1 cellular context compared by ENCODE assay signal in the genomic region with DNA sequence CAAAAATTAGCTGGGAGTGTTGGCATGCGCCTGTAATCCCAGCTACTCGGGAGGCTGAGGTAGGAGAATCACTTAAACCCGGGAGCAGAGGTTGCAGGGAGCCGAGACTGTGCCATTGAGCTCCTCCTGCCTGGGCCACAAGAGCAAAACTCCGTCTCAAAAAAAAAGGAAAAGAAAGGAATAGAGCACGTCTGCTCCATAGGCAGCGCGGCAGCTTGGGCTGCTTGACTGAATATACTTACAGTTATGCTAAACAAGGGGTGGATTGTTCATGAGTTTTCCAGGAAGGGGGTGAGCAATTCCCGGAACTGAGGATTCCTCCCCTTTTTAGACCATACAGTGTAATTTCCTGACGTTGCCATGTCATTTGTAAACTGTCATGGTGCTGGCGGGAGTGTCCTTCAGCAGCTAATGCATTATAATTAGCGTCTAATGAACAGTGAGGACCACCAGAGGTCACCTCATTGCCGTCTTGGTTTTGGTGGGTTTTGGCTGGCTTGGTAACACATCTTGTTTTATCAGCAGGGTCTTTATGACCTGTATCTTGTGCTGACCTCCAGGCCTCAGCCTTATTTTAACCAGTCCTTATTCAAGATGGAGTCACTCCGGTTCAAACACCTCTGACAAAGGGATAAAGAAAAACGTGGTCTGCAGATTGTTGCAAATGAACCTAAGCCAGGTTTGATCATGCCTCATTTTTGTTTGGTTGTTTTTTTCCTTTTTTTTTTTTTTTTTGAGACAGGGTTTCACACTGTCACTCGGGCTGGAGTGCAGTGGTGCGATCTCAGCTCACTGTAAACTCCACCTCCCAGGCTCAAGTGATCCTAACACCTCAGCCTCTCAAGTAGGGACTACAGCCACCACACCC.
TF ChIP-seq lines count a peak whose summit lies in the region.

No MANE protein-coding gene starts in this region.

TF ChIP-seq in GM12878, 131 proteins besides CTCF, POLR2A, EP300 and RAD21:
- TF ChIP-seq, protein P1, sequence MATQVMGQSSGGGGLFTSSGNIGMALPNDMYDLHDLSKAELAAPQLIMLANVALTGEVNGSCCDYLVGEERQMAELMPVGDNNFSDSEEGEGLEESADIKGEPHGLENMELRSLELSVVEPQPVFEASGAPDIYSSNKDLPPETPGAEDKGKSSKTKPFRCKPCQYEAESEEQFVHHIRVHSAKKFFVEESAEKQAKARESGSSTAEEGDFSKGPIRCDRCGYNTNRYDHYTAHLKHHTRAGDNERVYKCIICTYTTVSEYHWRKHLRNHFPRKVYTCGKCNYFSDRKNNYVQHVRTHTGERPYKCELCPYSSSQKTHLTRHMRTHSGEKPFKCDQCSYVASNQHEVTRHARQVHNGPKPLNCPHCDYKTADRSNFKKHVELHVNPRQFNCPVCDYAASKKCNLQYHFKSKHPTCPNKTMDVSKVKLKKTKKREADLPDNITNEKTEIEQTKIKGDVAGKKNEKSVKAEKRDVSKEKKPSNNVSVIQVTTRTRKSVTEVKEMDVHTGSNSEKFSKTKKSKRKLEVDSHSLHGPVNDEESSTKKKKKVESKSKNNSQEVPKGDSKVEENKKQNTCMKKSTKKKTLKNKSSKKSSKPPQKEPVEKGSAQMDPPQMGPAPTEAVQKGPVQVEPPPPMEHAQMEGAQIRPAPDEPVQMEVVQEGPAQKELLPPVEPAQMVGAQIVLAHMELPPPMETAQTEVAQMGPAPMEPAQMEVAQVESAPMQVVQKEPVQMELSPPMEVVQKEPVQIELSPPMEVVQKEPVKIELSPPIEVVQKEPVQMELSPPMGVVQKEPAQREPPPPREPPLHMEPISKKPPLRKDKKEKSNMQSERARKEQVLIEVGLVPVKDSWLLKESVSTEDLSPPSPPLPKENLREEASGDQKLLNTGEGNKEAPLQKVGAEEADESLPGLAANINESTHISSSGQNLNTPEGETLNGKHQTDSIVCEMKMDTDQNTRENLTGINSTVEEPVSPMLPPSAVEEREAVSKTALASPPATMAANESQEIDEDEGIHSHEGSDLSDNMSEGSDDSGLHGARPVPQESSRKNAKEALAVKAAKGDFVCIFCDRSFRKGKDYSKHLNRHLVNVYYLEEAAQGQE (IDR thresholded peaks at IDR 0.05; ENCODE audit: low read depth, low read length) = no peak
- TF ChIP-seq HCFC1 (IDR thresholded peaks at IDR 0.05; ENCODE audit: low read length) = no peak
- TF ChIP-seq ATF2 (IDR thresholded peaks at IDR 0.05; ENCODE audit: low read length) = no peak
- no peak for TF ChIP-seq ESRRA (IDR thresholded peaks at IDR 0.05; ENCODE audit: low read length)
- no peak for TF ChIP-seq EZH2 (IDR thresholded peaks at IDR 0.05; ENCODE audit: borderline replicate concordance, control insufficient read depth, low read depth, low read length)
- no peak for TF ChIP-seq MLLT1 (IDR thresholded peaks at IDR 0.05)
- TF ChIP-seq YBX1 (IDR thresholded peaks at IDR 0.05) = no peak
- TF ChIP-seq NBN (IDR thresholded peaks at IDR 0.05) = no peak
- TF ChIP-seq, protein P2, sequence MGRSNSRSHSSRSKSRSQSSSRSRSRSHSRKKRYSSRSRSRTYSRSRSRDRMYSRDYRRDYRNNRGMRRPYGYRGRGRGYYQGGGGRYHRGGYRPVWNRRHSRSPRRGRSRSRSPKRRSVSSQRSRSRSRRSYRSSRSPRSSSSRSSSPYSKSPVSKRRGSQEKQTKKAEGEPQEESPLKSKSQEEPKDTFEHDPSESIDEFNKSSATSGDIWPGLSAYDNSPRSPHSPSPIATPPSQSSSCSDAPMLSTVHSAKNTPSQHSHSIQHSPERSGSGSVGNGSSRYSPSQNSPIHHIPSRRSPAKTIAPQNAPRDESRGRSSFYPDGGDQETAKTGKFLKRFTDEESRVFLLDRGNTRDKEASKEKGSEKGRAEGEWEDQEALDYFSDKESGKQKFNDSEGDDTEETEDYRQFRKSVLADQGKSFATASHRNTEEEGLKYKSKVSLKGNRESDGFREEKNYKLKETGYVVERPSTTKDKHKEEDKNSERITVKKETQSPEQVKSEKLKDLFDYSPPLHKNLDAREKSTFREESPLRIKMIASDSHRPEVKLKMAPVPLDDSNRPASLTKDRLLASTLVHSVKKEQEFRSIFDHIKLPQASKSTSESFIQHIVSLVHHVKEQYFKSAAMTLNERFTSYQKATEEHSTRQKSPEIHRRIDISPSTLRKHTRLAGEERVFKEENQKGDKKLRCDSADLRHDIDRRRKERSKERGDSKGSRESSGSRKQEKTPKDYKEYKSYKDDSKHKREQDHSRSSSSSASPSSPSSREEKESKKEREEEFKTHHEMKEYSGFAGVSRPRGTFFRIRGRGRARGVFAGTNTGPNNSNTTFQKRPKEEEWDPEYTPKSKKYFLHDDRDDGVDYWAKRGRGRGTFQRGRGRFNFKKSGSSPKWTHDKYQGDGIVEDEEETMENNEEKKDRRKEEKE (IDR thresholded peaks at IDR 0.05) = no peak
- no peak for TF ChIP-seq ZSCAN29 (IDR thresholded peaks at IDR 0.05)
- TF ChIP-seq RBBP5 (conservative IDR thresholded peaks at IDR 0.05) = no peak
- no peak for TF ChIP-seq JUNB (IDR thresholded peaks at IDR 0.05)
- TF ChIP-seq SUZ12 (IDR thresholded peaks at IDR 0.05; ENCODE audit: unreplicated experiment) = no peak
